Comparison of ENCODE assay signal across 8 cellular contexts in genomic region chr22:32031466-32031865, GRCh38.
"Had no signal": no experiment of that assay in that cellular context is flagged by ENCODE, and none has a peak within 500 bp of the region (broad histone marks: within the 10 kb centered on the region; RNA-seq: fewer than 3 reads in every experiment).

No MANE protein-coding gene starts in this region.

- DNase-seq: GM23248, GOT3, H7, HFFc6, IMR-90 had no signal

- H3K4me3 Mint-ChIP-seq: HFFc6 had no signal

- H3K27ac Mint-ChIP-seq: HFFc6 had no signal

- H3K4me3 ChIP-seq: GM23248, HAP-1, K562 had no signal

- H3K9me3 Mint-ChIP-seq: HFFc6 had no signal

- ATAC-seq: HCT116, K562 had no signal
